8 cellular contexts compared by ENCODE assay signal in genomic region chr18:32771871-32772499, GRCh38. TPM values are rescaled to one million over a fixed set of nuclear protein-coding genes. Genes with fewer than 3 reads are reported as not detected.
DNase-seq lines count a peak whose midpoint lies in the region; ATAC-seq, FAIRE-seq and TF ChIP-seq lines count a peak whose summit lies in the region.

No MANE protein-coding gene starts in this region.

- H3K4me1 ChIP-seq in foreskin keratinocyte (no peaks in the 10 kb centered on the region), prostate gland (replicated peaks) (no peaks in the 10 kb centered on the region)

- H3K27ac ChIP-seq in foreskin keratinocyte (no peak overlapping the region), prostate gland (peak overlapping the region in 1 of 2 donors; percentile 47)

- peak; percentile 29 for DNase-seq in ELF-1 (ENCODE audit: low read depth, low spot score)
- DNase-seq in NCI-H526 treated with DMSO at 0.1 percent for 48 hours (lab: John Stamatoyannopoulos, UW) = peak; percentile 44
- no peak for DNase-seq in foreskin keratinocyte
- DNase-seq in prostate gland (ENCODE audit: low spot score) = no peak
- DNase-seq in H54 (ENCODE audit: insufficient read length, low spot score) = no peak
- no peak for DNase-seq in NCI-H2107 (lab: John Stamatoyannopoulos, UW)
- no peak for DNase-seq in activated CD4-positive, CD25-positive, alpha-beta regulatory T cell (lab: John Stamatoyannopoulos, UW)

- TF ChIP-seq CTCF in foreskin keratinocyte (conservative IDR thresholded peaks at IDR 0.05) (no peak), prostate gland (IDR thresholded peaks at IDR 0.05) (no peak)

- intact Hi-C loops in prostate gland (cut with DNase I) = no loop called here

- H3K9me3 ChIP-seq in prostate gland = no peaks in the 10 kb centered on the region

- TF ChIP-seq POLR2A in prostate gland (IDR thresholded peaks at IDR 0.05) (no peak), H54 (IDR thresholded peaks at IDR 0.05; ENCODE audit: low read depth, low read length) (no peak)

- H3K27me3 ChIP-seq in foreskin keratinocyte (peaks cover 69% of the 10 kb centered on the region), prostate gland (replicated peaks; ENCODE audit: insufficient read depth) (peaks cover 5% of the 10 kb centered on the region)

- no peaks in the 10 kb centered on the region for H3K36me3 ChIP-seq in prostate gland

- WGBS in prostate gland = 2% methylated on average over 45 of the region's 48 CpGs

- no peak for FAIRE-seq in H54 (lab: Jason Lieb, UNC)

- peak; percentile 37 for ATAC-seq in foreskin keratinocyte
- no peak for ATAC-seq in HG03457 (IDR thresholded peaks at IDR 0.05; ENCODE audit: unreplicated experiment)

- peak overlapping the region; percentile 32 to 34 for H3K4me3 ChIP-seq in prostate gland

RNA-seq across cellular contexts. Expression of gene KLHL14, which starts 0.8 kb away (rescaled TPM):
- total RNA-seq in foreskin keratinocyte (not detected in 2 replicates), prostate gland (1 to 10 TPM in 1 of 2 donors, under 1 TPM in 1; 0.41 to 3.0 TPM)
- polyA plus RNA-seq in foreskin keratinocyte = not detected in 2 replicates

Comparison
In these comparisons a context has a peak if more than half of its experiments do, and no peak if none do; other contexts are left out.
1. DNase-seq: peak in ELF-1 (single experiment) and NCI-H526 treated with DMSO at 0.1 percent for 48 hours (single experiment); none in foreskin keratinocyte (0 of 2), prostate gland (single experiment), H54 (single experiment), NCI-H2107 (single experiment) and activated CD4-positive, CD25-positive, alpha-beta regulatory T cell (0 of 4).